Comparison of ENCODE assay signal across 2 cellular contexts in genomic region chr4:79217043-79217442, GRCh38.
TF ChIP-seq lines count a peak whose summit lies in the region.

No MANE protein-coding gene starts in this region.

TF ChIP-seq in GM23338, 12 proteins besides CTCF, POLR2A, EP300 and RAD21 (continued from another document):
- TF ChIP-seq ZNF462 (CRISPR knock-in tag; IDR thresholded peaks at IDR 0.05): peak; percentile 29; the same call in 1 of the 2 replicates
- no peak for TF ChIP-seq ZNF114 (CRISPR knock-in tag; IDR thresholded peaks at IDR 0.05)

TF ChIP-seq in WTC11, 78 proteins besides CTCF, POLR2A, EP300 and RAD21 (continued from another document):
- TF ChIP-seq ZNF425 (CRISPR knock-in tag; conservative IDR thresholded peaks at IDR 0.05) (no peak), CBFB (CRISPR knock-in tag; IDR thresholded peaks at IDR 0.05; ENCODE audit: low read depth) (no peak), RORB (CRISPR knock-in tag; IDR thresholded peaks at IDR 0.05) (no peak), TEAD4 (CRISPR knock-in tag; IDR thresholded peaks at IDR 0.05) (no peak), ZNF532 (CRISPR knock-in tag; IDR thresholded peaks at IDR 0.05; ENCODE audit: borderline replicate concordance) (no peak), MXD4 (CRISPR knock-in tag; IDR thresholded peaks at IDR 0.05; ENCODE audit: borderline replicate concordance) (no peak)
TF ChIP-seq in WTC11: peak in this region for 0.
